ENCODE assay signal across 9 cellular contexts in genomic region chr17:38872671-38873385, GRCh38. TPM values are rescaled to one million over a fixed set of nuclear protein-coding genes. Genes with fewer than 3 reads are reported as not detected.
DNase-seq lines count a peak whose midpoint lies in the region; ATAC-seq and TF ChIP-seq lines count a peak whose summit lies in the region.
"Had no signal": no experiment of that assay in that cellular context is flagged by ENCODE, and none has a peak within 500 bp of the region (broad histone marks: within the 10 kb centered on the region; RNA-seq: fewer than 3 reads in every experiment).

No MANE protein-coding gene starts in this region.

- in situ Hi-C loops in G401 (cut with HindIII; ENCODE audit: low sequenced_read_pairs) = no loop called here

- H3K4me1 Mint-ChIP-seq in T-helper 2 cell treated with Interferon-gamma antibody and Interleukin-4, amounts not matched to agents 5 μg/mL and 100 μg/mL, for 36 hours (ENCODE audit: low read depth) = peaks cover 57% of the 10 kb centered on the region
- peaks cover 84% of the 10 kb centered on the region for H3K4me1 Mint-ChIP-seq in activated B cell treated with CpG ODN at 0.5 μM for 24 hours
- peaks cover 84% of the 10 kb centered on the region for H3K4me1 Mint-ChIP-seq in stimulated activated memory B cell treated with anti-CD40 and anti-IgM and Interleukin-4, amounts not matched to agents 10 μg/mL and 1 μg/mL and 100 μg/mL, for 72 hours

- POLR2A ChIA-PET in activated B cell treated with CpG ODN at 0.5 μM for 24 hours (lab: Charles Lee) = interaction anchor here (0.6 to 9.2 kb wide), 5 partner anchors 22 to 79 kb away, joined by 3 to 370 read pairs (median 4); partner anchors contain the start of genes CWC25 and RPL23

- no peaks in the 10 kb centered on the region for H3K9me3 ChIP-seq in gastroesophageal sphincter
- H3K9me3 ChIP-seq: prostate gland had no signal

- H3K9me3 Mint-ChIP-seq in T-helper 2 cell treated with Interferon-gamma antibody and Interleukin-4, amounts not matched to agents 5 μg/mL and 100 μg/mL, for 36 hours = no peaks in the 10 kb centered on the region
- no peaks in the 10 kb centered on the region for H3K9me3 Mint-ChIP-seq in activated B cell treated with CpG ODN at 0.5 μM for 24 hours
- no peaks in the 10 kb centered on the region for H3K9me3 Mint-ChIP-seq in stimulated activated memory B cell treated with anti-CD40 and anti-IgM and Interleukin-4, amounts not matched to agents 10 μg/mL and 1 μg/mL and 100 μg/mL, for 72 hours

- intact Hi-C loops in activated B cell treated with CpG ODN at 0.5 μM for 24 hours (cut with micrococcal nuclease) = no loop called here

- 31 to 48% methylated on average over 7 of the region's 9 CpGs for WGBS in gastroesophageal sphincter (ENCODE audit: low coverage in 1 of 2), 2 donors

- no peak for DNase-seq in T-helper 2 cell treated with Interferon-gamma antibody and Interleukin-4, amounts not matched to agents 5 μg/mL and 100 μg/mL, for 36 hours (ENCODE audit: low spot score)
- DNase-seq in T-helper 2 cell (no peak), activated B cell treated with CpG ODN at 0.5 μM for 24 hours (no peak), D341Med (ENCODE audit: low spot score) (no peak), G401 (ENCODE audit: low spot score) (no peak)

- no peak for TF ChIP-seq POLR2A in gastroesophageal sphincter (IDR thresholded peaks at IDR 0.05)

- CTCF ChIA-PET in activated B cell treated with CpG ODN at 0.5 μM for 24 hours (lab: Charles Lee) = interaction anchor here (1.3 to 6.4 kb wide), 4 partner anchors 11 to 280 kb away, joined by 3 to 33 read pairs (median 20); no protein-coding TSS in a partner anchor

- peak overlapping the region in 1 of 2 donors; percentile 97 for H3K4me3 ChIP-seq in gastroesophageal sphincter

- peaks cover 0 to 2% of the 10 kb centered on the region in 2 donors for H3K36me3 ChIP-seq in gastroesophageal sphincter
- H3K36me3 ChIP-seq: prostate gland had no signal

- TF ChIP-seq CTCF in activated B cell treated with CpG ODN at 0.5 μM for 24 hours (IDR thresholded peaks at IDR 0.05) = no peak
- TF ChIP-seq CTCF in gastroesophageal sphincter (IDR thresholded peaks at IDR 0.05) = no peak

- peaks cover 0 to 79% (median 59%) of the 10 kb centered on the region in 3 donors for H3K4me1 ChIP-seq in gastroesophageal sphincter

- peak overlapping the region; percentile 88 for H3K4me3 Mint-ChIP-seq in T-helper 2 cell treated with Interferon-gamma antibody and Interleukin-4, amounts not matched to agents 5 μg/mL and 100 μg/mL, for 36 hours
- peak overlapping the region; percentile 35 for H3K4me3 Mint-ChIP-seq in activated B cell treated with CpG ODN at 0.5 μM for 24 hours
- peak overlapping the region; percentile 100 for H3K4me3 Mint-ChIP-seq in stimulated activated memory B cell treated with anti-CD40 and anti-IgM and Interleukin-4, amounts not matched to agents 10 μg/mL and 1 μg/mL and 100 μg/mL, for 72 hours

- peak overlapping the region; percentile 60 for H3K27ac Mint-ChIP-seq in T-helper 2 cell treated with Interferon-gamma antibody and Interleukin-4, amounts not matched to agents 5 μg/mL and 100 μg/mL, for 36 hours
- peak overlapping the region; percentile 85 for H3K27ac Mint-ChIP-seq in activated B cell treated with CpG ODN at 0.5 μM for 24 hours
- H3K27ac Mint-ChIP-seq in stimulated activated memory B cell treated with anti-CD40 and anti-IgM and Interleukin-4, amounts not matched to agents 10 μg/mL and 1 μg/mL and 100 μg/mL, for 72 hours = peak overlapping the region; percentile 87

- ATAC-seq in activated B cell treated with CpG ODN at 0.5 μM for 24 hours (ENCODE audit: low read depth) = no peak
- ATAC-seq in gastroesophageal sphincter = no peak
- no peak for ATAC-seq in stimulated activated memory B cell treated with anti-CD40 and anti-IgM and Interleukin-4, amounts not matched to agents 10 μg/mL and 1 μg/mL and 100 μg/mL, for 72 hours
- ATAC-seq in HG03097 (IDR thresholded peaks at IDR 0.05; ENCODE audit: low FRiP score, unreplicated experiment) = no peak

- H3K27ac ChIP-seq in gastroesophageal sphincter = peak overlapping the region in 3 of 4 donors; percentile 94 to 96 (median 95)
- H3K27ac ChIP-seq: prostate gland had no signal

- peaks cover 2% of the 10 kb centered on the region for H3K27me3 Mint-ChIP-seq in T-helper 2 cell treated with Interferon-gamma antibody and Interleukin-4, amounts not matched to agents 5 μg/mL and 100 μg/mL, for 36 hours (ENCODE audit: low read depth)
- H3K27me3 Mint-ChIP-seq in activated B cell treated with CpG ODN at 0.5 μM for 24 hours = no peaks in the 10 kb centered on the region
- no peaks in the 10 kb centered on the region for H3K27me3 Mint-ChIP-seq in stimulated activated memory B cell treated with anti-CD40 and anti-IgM and Interleukin-4, amounts not matched to agents 10 μg/mL and 1 μg/mL and 100 μg/mL, for 72 hours

- no peaks in the 10 kb centered on the region for H3K27me3 ChIP-seq in gastroesophageal sphincter

- no peak for TF ChIP-seq EP300 in gastroesophageal sphincter (IDR thresholded peaks at IDR 0.05)

- H3K36me3 Mint-ChIP-seq in T-helper 2 cell treated with Interferon-gamma antibody and Interleukin-4, amounts not matched to agents 5 μg/mL and 100 μg/mL, for 36 hours (ENCODE audit: low read depth) = peaks cover 16% of the 10 kb centered on the region
- H3K36me3 Mint-ChIP-seq in activated B cell treated with CpG ODN at 0.5 μM for 24 hours (ENCODE audit: low read depth) = peaks cover 30% of the 10 kb centered on the region
- peaks cover 16% of the 10 kb centered on the region for H3K36me3 Mint-ChIP-seq in stimulated activated memory B cell treated with anti-CD40 and anti-IgM and Interleukin-4, amounts not matched to agents 10 μg/mL and 1 μg/mL and 100 μg/mL, for 72 hours

RNA-seq across cellular contexts. Expression of gene LASP1, which starts 3.0 kb away (rescaled TPM):
- total RNA-seq in activated B cell treated with CpG ODN at 0.5 μM for 24 hours (117 and 127 TPM in 2 replicates), gastroesophageal sphincter (10 to 100 TPM; 33.5 to 88.9 (median 73.6) TPM)
- 136 and 141 TPM in 2 replicates for total RNA-seq in G401 (2014; rRNA removed; shearing (Covaris generic))

RNA-seq across cellular contexts. Expression of gene RPL23, which starts 19.3 kb away (rescaled TPM):
- 2,652 and 3,293 TPM in 2 replicates for total RNA-seq in activated B cell treated with CpG ODN at 0.5 μM for 24 hours
- 1,000 to 10,000 TPM in 3 of 4 donors, 100 to 1,000 TPM in 1; 755 to 2,040 (median 1,511) TPM for total RNA-seq in gastroesophageal sphincter
- total RNA-seq in G401 (2014; rRNA removed; shearing (Covaris generic)) = 1,883 and 2,158 TPM in 2 replicates

RNA-seq across cellular contexts. Expression of gene CWC25, which starts 47.7 kb away (rescaled TPM):
- 35.6 and 38.3 TPM in 2 replicates for total RNA-seq in activated B cell treated with CpG ODN at 0.5 μM for 24 hours
- 10 to 100 TPM; 13.6 to 35.0 (median 23.3) TPM for total RNA-seq in gastroesophageal sphincter
- total RNA-seq in G401 (2014; rRNA removed; shearing (Covaris generic)) = 11.2 and 19.9 TPM in 2 replicates

Comparison
In these comparisons a context has a peak if more than half of its experiments do, and no peak if none do; other contexts are left out.
1. H3K4me3 Mint-ChIP-seq: peak in every context shown above with its lines; median percentile 100 in stimulated activated memory B cell treated with anti-CD40 and anti-IgM and Interleukin-4, amounts not matched to agents 10 μg/mL and 1 μg/mL and 100 μg/mL, for 72 hours; 88 in T-helper 2 cell treated with Interferon-gamma antibody and Interleukin-4, amounts not matched to agents 5 μg/mL and 100 μg/mL, for 36 hours; 35 in activated B cell treated with CpG ODN at 0.5 μM for 24 hours.